9 cellular contexts compared by ENCODE assay signal in the genomic region with DNA sequence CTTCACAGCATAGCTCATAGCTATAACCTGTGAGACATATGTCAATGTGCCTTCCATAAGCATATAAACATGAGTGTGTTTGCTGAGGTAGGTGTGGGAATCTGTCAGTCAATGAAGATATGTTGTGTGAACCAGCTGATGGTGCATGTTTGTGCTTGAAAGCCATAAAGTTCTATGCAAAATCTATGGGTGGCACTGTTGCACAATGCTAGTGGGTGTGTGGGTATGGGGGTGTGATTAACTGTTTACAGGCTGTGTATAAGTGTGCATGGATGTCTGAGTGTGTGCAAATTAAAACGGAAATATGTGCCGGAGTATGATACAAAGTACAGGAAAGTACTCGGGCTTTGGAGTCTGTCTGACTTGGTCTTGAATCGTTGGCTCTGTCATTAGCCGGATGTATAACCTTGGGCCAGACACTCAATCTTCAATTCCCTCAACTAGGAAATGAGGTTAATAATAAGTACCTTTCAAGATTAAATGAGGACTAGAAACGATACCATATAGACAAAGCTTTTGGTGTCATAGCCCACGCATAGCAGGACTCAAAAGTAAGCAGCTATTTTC. TPM values are rescaled to one million over a fixed set of nuclear protein-coding genes. Genes with fewer than 3 reads are reported as not detected.
DNase-seq lines count a peak whose midpoint lies in the region; ATAC-seq lines count a peak whose summit lies in the region.
"Had no signal": no experiment of that assay in that cellular context is flagged by ENCODE, and none has a peak within 500 bp of the region (broad histone marks: within the 10 kb centered on the region; RNA-seq: fewer than 3 reads in every experiment).

No MANE protein-coding gene starts in this region.

- H3K36me3 ChIP-seq in effector memory CD4-positive, alpha-beta T cell (ENCODE audit: control insufficient read depth, insufficient read depth, low read length): no peaks in the 10 kb centered on the region

- peak overlapping the region; percentile 85 for H3K27ac ChIP-seq in effector memory CD4-positive, alpha-beta T cell (ENCODE audit: insufficient read depth, low read length, poor library complexity, severe bottlenecking)
- peak overlapping the region; percentile 64 for H3K27ac ChIP-seq in substantia nigra (ENCODE audit: low read depth, low read length, poor library complexity, severe bottlenecking)
- H3K27ac ChIP-seq: C4-2B had no signal

- ATAC-seq in HG03521 (IDR thresholded peaks at IDR 0.05; ENCODE audit: unreplicated experiment): no peak

- peak overlapping the region; percentile 76 for H3K4me3 ChIP-seq in effector memory CD4-positive, alpha-beta T cell (ENCODE audit: insufficient read depth, low read depth, low read length, poor library complexity, severe bottlenecking)
- peak overlapping the region; percentile 81 for H3K4me3 ChIP-seq in mononuclear cell (ENCODE audit: low read length)

- peaks cover 27% of the 10 kb centered on the region for H3K4me1 ChIP-seq in effector memory CD4-positive, alpha-beta T cell (ENCODE audit: control insufficient read depth, insufficient read depth, low read length, poor library complexity, severe bottlenecking)
- peaks cover 60% of the 10 kb centered on the region for H3K4me1 ChIP-seq in mononuclear cell (ENCODE audit: insufficient read depth, low read length)

- peak; percentile 88 for DNase-seq in NCI-H2107 treated with DMSO at 0.1 percent for 48 hours (lab: John Stamatoyannopoulos, UW; ENCODE audit: unreplicated experiment)
- DNase-seq in NCI-H2107 (lab: John Stamatoyannopoulos, UW): no peak
- peak; percentile 35 for DNase-seq in NCI-H146 (lab: John Stamatoyannopoulos, UW)
- DNase-seq in activated CD4-positive, alpha-beta T cell treated with anti-CD3 and anti-CD28 coated beads for 48 hours: peak; percentile 57
- DNase-seq in effector memory CD4-positive, alpha-beta T cell: peak; percentile 49 to 61 (median 55)
- peak in 23 of 49 donors; percentile 12 to 61 (median 31) for DNase-seq in substantia nigra (lab: John Stamatoyannopoulos, UW)

- H3K9me3 ChIP-seq in effector memory CD4-positive, alpha-beta T cell (ENCODE audit: control insufficient read depth, low read length): no peaks in the 10 kb centered on the region
- no peaks in the 10 kb centered on the region for H3K9me3 ChIP-seq in mononuclear cell (ENCODE audit: low read depth, low read length)

- no peaks in the 10 kb centered on the region for H3K27me3 ChIP-seq in effector memory CD4-positive, alpha-beta T cell (replicated peaks; ENCODE audit: control insufficient read depth, insufficient read depth, low read length, poor library complexity, severe bottlenecking)
- no peaks in the 10 kb centered on the region for H3K27me3 ChIP-seq in mononuclear cell (ENCODE audit: insufficient read depth, low read length)

RNA-seq across cellular contexts. Expression of gene ATP2B4, which starts 0.9 kb away (rescaled TPM):
- 21.3 TPM for total RNA-seq in mononuclear cell
